In genomic region chr14:20989464-20989786, GRCh38 we compare ENCODE assay signal across 8 cellular contexts. TPM values are rescaled to one million over a fixed set of nuclear protein-coding genes. Genes with fewer than 3 reads are reported as not detected.
DNase-seq lines count a peak whose midpoint lies in the region; ATAC-seq and TF ChIP-seq lines count a peak whose summit lies in the region.

No MANE protein-coding gene starts in this region.

- intact Hi-C loops in activated naive CD4-positive, alpha-beta T cell treated with anti-CD3 and anti-CD28 coated beads for 36 hours (cut with micrococcal nuclease): loop anchor here (1.0 kb wide), 6 partner anchors 18 to 487 kb away; partner anchors contain the start of genes NDRG2 and RAB2B

- peaks cover 19% of the 10 kb centered on the region for H3K36me3 Mint-ChIP-seq in activated naive CD4-positive, alpha-beta T cell treated with anti-CD3 and anti-CD28 coated beads for 36 hours (ENCODE audit: low read depth)
- peaks cover 14% of the 10 kb centered on the region for H3K36me3 Mint-ChIP-seq in memory B cell
- H3K36me3 Mint-ChIP-seq in type B pancreatic cell: peaks cover 17% of the 10 kb centered on the region

- peak overlapping the region; percentile 86 for H3K4me3 Mint-ChIP-seq in activated naive CD4-positive, alpha-beta T cell treated with anti-CD3 and anti-CD28 coated beads for 36 hours
- peak overlapping the region; percentile 91 for H3K4me3 Mint-ChIP-seq in memory B cell
- peak overlapping the region; percentile 91 for H3K4me3 Mint-ChIP-seq in type B pancreatic cell

- peaks cover 19% of the 10 kb centered on the region for H3K4me1 Mint-ChIP-seq in activated naive CD4-positive, alpha-beta T cell treated with anti-CD3 and anti-CD28 coated beads for 36 hours (ENCODE audit: low read depth)
- peaks cover 12% of the 10 kb centered on the region for H3K4me1 Mint-ChIP-seq in memory B cell
- peaks cover 12% of the 10 kb centered on the region for H3K4me1 Mint-ChIP-seq in type B pancreatic cell (ENCODE audit: unreplicated experiment)

- no peaks in the 10 kb centered on the region for H3K9me3 Mint-ChIP-seq in activated naive CD4-positive, alpha-beta T cell treated with anti-CD3 and anti-CD28 coated beads for 36 hours
- H3K9me3 Mint-ChIP-seq in memory B cell: no peaks in the 10 kb centered on the region
- no peaks in the 10 kb centered on the region for H3K9me3 Mint-ChIP-seq in type B pancreatic cell

- no peaks in the 10 kb centered on the region for H3K27me3 Mint-ChIP-seq in activated naive CD4-positive, alpha-beta T cell treated with anti-CD3 and anti-CD28 coated beads for 36 hours (ENCODE audit: low read depth)
- H3K27me3 Mint-ChIP-seq in memory B cell (no peaks in the 10 kb centered on the region), type B pancreatic cell (peaks cover 11% of the 10 kb centered on the region)

- CTCF ChIA-PET in activated naive CD4-positive, alpha-beta T cell treated with anti-CD3 and anti-CD28 coated beads for 36 hours (lab: Charles Lee): interaction anchor here (1.9 to 2.7 kb wide), 2 partner anchors 19 to 26 kb away, joined by 6 to 10 read pairs; no protein-coding TSS in a partner anchor

- no peak for DNase-seq in activated naive CD4-positive, alpha-beta T cell treated with anti-CD3 and anti-CD28 coated beads for 36 hours
- DNase-seq in activated naive CD4-positive, alpha-beta T cell treated with anti-CD3 and anti-CD28 coated beads, Interleukin-2, amount 50 U/mL, for 16 hours: no peak
- DNase-seq in astrocyte of the spinal cord (ENCODE audit: low read depth, low spot score) (no peak), memory B cell (ENCODE audit: low spot score in 2 of 2) (no peak), type B pancreatic cell (ENCODE audit: extremely low spot score, unreplicated experiment) (no peak), SIG-M5 (lab: John Stamatoyannopoulos, UW) (no peak), dermis blood vessel endothelial cell (no peak)

- in situ Hi-C loops in astrocyte of the spinal cord (cut with HindIII; ENCODE audit: low sequenced_read_pairs): no loop called here

- peak overlapping the region; percentile 89 for H3K4me3 ChIP-seq in astrocyte of the spinal cord (ENCODE audit: low read depth, low read length)

- TF ChIP-seq CTCF in astrocyte of the spinal cord (IDR thresholded peaks at IDR 0.05; ENCODE audit: low read depth, low read length) (no peak), type B pancreatic cell (conservative IDR thresholded peaks at IDR 0.05) (no peak)

- H3K27ac Mint-ChIP-seq in activated naive CD4-positive, alpha-beta T cell treated with anti-CD3 and anti-CD28 coated beads for 36 hours: peak overlapping the region; percentile 86
- H3K27ac Mint-ChIP-seq in memory B cell (peak overlapping the region; percentile 87), type B pancreatic cell (peak overlapping the region; percentile 95)

- ATAC-seq in memory B cell (ENCODE audit: low read depth) (no peak), GM18867 (IDR thresholded peaks at IDR 0.05; ENCODE audit: unreplicated experiment) (no peak)

RNA-seq across cellular contexts. Expression of gene METTL17, which starts 0.4 kb away (rescaled TPM):
- total RNA-seq in activated naive CD4-positive, alpha-beta T cell treated with anti-CD3 and anti-CD28 coated beads for 36 hours: 10 to 100 TPM; 90.9 to 97.5 TPM
- total RNA-seq in type B pancreatic cell (ENCODE audit: low replicate concordance) (59.7 and 88.1 TPM in 2 replicates), dermis blood vessel endothelial cell (32.8 and 32.9 TPM in 2 replicates)

RNA-seq across cellular contexts. Expression of gene SLC39A2, which starts 9.7 kb away (rescaled TPM):
- total RNA-seq in activated naive CD4-positive, alpha-beta T cell treated with anti-CD3 and anti-CD28 coated beads for 36 hours: not detected
- 4.5 and 14.2 TPM in 2 replicates for total RNA-seq in type B pancreatic cell (ENCODE audit: low replicate concordance)
- total RNA-seq in dermis blood vessel endothelial cell: not detected in 2 replicates

RNA-seq across cellular contexts. Expression of gene RNASE2, which starts 34.1 kb away (rescaled TPM):
- total RNA-seq in activated naive CD4-positive, alpha-beta T cell treated with anti-CD3 and anti-CD28 coated beads for 36 hours: not detected
- total RNA-seq in type B pancreatic cell (ENCODE audit: low replicate concordance) (not detected in 2 replicates), dermis blood vessel endothelial cell (0.14 TPM in 1 of 2 replicates, not detected in the other)

RNA-seq across cellular contexts. Expression of gene NDRG2, which starts 35.4 kb away (rescaled TPM):
- 1 to 10 TPM; 8.4 to 8.8 TPM for total RNA-seq in activated naive CD4-positive, alpha-beta T cell treated with anti-CD3 and anti-CD28 coated beads for 36 hours
- total RNA-seq in type B pancreatic cell (ENCODE audit: low replicate concordance): 150 and 214 TPM in 2 replicates
- total RNA-seq in dermis blood vessel endothelial cell: 3.3 and 3.6 TPM in 2 replicates

RNA-seq across cellular contexts. Expression of gene TPPP2, which starts 40.6 kb away (rescaled TPM):
- not detected for total RNA-seq in activated naive CD4-positive, alpha-beta T cell treated with anti-CD3 and anti-CD28 coated beads for 36 hours
- total RNA-seq in type B pancreatic cell (ENCODE audit: low replicate concordance): not detected in 2 replicates
- total RNA-seq in dermis blood vessel endothelial cell: not detected in 2 replicates
